11 cellular contexts compared by ENCODE assay signal in the genomic region with DNA sequence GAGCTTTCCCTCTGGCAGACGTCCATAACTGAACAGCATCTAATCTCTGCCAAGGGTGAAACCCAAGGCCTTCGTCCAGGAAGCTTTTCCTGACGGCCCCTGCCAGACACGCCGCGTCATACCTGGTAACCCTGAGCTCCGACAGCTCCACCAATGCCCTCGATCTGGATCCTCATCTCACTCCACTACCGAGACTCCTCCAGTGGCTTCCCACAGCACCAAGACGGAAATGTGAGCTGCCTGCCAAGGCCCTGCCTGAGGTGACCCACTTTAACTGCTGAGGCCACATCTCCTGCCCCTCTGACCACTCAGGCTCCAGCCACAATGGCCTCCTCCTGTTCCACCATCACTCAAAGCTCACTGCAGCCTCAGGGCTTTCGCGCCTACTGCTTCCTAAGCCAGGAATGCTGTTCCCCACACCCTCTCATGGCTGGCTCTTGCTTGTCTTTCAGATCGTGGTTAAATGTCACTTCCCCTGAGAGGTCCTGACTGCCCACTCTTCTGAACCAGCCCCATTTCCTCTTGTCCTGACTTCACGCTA.
A peak's percentile ranks its signal among the peaks of the same experiment; 100 is the strongest.
DNase-seq lines count a peak whose midpoint lies in the region; ATAC-seq and TF ChIP-seq lines count a peak whose summit lies in the region.
"Had no signal": no experiment of that assay in that cellular context is flagged by ENCODE, and none has a peak within 500 bp of the region (broad histone marks: within the 10 kb centered on the region; RNA-seq: fewer than 3 reads in every experiment).

No MANE protein-coding gene starts in this region.

- H3K4me1 ChIP-seq in psoas muscle, result peaks cover 51% of the 10 kb centered on the region

- CTCF ChIA-PET in T-cell (lab: Charles Lee), result no interaction called here

- DNase-seq in G401 (ENCODE audit: low spot score) (peak; percentile 11), SK-N-MC (ENCODE audit: low read depth, low spot score) (no peak), epidermal melanocyte (ENCODE audit: insufficient read length, low spot score) (peak; percentile 46), psoas muscle (no peak), T-cell (no peak), NCI-H510A (lab: John Stamatoyannopoulos, UW) (no peak)
- DNase-seq: activated CD8-positive, alpha-beta memory T cell treated with anti-CD3 and anti-CD28 coated beads, Interleukin-2, amount 50 U/mL, for 4 hours; H7; MM.1S had no signal

- peaks cover 6 to 23% (median 14%) of the 10 kb centered on the region in 3 donors for H3K4me1 Mint-ChIP-seq in T-cell

- H3K9me3 ChIP-seq in SK-N-MC (ENCODE audit: low read depth, low read length), result no peaks in the 10 kb centered on the region
- H3K9me3 ChIP-seq in psoas muscle, result no peaks in the 10 kb centered on the region

- no peak overlapping the region for H3K4me3 Mint-ChIP-seq in T-cell

- intact Hi-C loops in psoas muscle (cut with DNase I), result no loop called here

- POLR2A ChIA-PET in T-cell (lab: Charles Lee), result no interaction called here

- H3K27ac ChIP-seq in SK-N-MC (peak overlapping the region; percentile 95), psoas muscle (no peak overlapping the region)

- no peak overlapping the region for H3K4me3 ChIP-seq in SK-N-MC
- H3K4me3 ChIP-seq in psoas muscle, result no peak overlapping the region
- H3K4me3 ChIP-seq: lung had no signal

- H3K27ac Mint-ChIP-seq in T-cell, result peak overlapping the region in 1 of 2 donors; percentile 55

- peaks cover 43% of the 10 kb centered on the region for H3K36me3 ChIP-seq in SK-N-MC (ENCODE audit: insufficient read depth, low read length)
- no peaks in the 10 kb centered on the region for H3K36me3 ChIP-seq in psoas muscle (ENCODE audit: insufficient read depth in 1 of 2, low read depth in 1 of 2)

- no peak overlapping the region for H3K9ac ChIP-seq in SK-N-MC (ENCODE audit: insufficient read length)

- in situ Hi-C loops in G401 (cut with HindIII; ENCODE audit: low sequenced_read_pairs), result no loop called here

- H3K36me3 Mint-ChIP-seq in T-cell, result peaks cover 52% of the 10 kb centered on the region

- no peaks in the 10 kb centered on the region for H3K9me3 Mint-ChIP-seq in T-cell

- H3K27me3 Mint-ChIP-seq in T-cell, result no peaks in the 10 kb centered on the region

- peak in 3 of 4 donors; percentile 13 to 29 (median 19) for ATAC-seq in psoas muscle
- no peak for ATAC-seq in T-cell (replicated peaks in 1 of 4)
- ATAC-seq in GM19328 (IDR thresholded peaks at IDR 0.05; ENCODE audit: unreplicated experiment), result no peak

- no peaks in the 10 kb centered on the region for H3K27me3 ChIP-seq in psoas muscle (ENCODE audit: insufficient read depth in 3 of 3, low read length in 2 of 3)

- WGBS in psoas muscle, 3 donors, result 40 to 55% (median 41%) methylated on average over 14 of the region's 14 CpGs

- TF ChIP-seq CTCF in psoas muscle (IDR thresholded peaks at IDR 0.05), result no peak

Comparison
In these comparisons a context has a peak if more than half of its experiments do, and no peak if none do; other contexts are left out.
1. DNase-seq: peak in G401 (single experiment) and epidermal melanocyte (single experiment); none in SK-N-MC (single experiment), psoas muscle (0 of 2), T-cell (0 of 34) and NCI-H510A (single experiment).
2. ATAC-seq: peak in psoas muscle (3 of 4); none in T-cell (0 of 4) and GM19328 (single experiment).